ENCODE assay signal across 24 cellular contexts in genomic region chr9:100229561-100229960, GRCh38.
"Had no signal": no experiment of that assay in that cellular context is flagged by ENCODE, and none has a peak within 500 bp of the region (broad histone marks: within the 10 kb centered on the region; RNA-seq: fewer than 3 reads in every experiment).

No MANE protein-coding gene starts in this region.

- H3K4me3 ChIP-seq: gastrocnemius medialis, lung, tibial nerve, uterus had no signal

- DNase-seq: activated CD4-positive, alpha-beta memory T cell treated with anti-CD3 and anti-CD28 coated beads for 36 hours; activated CD4-positive, alpha-beta T cell treated with anti-CD3 and anti-CD28 coated beads for 36 hours; activated CD8-positive, alpha-beta memory T cell treated with anti-CD3 and anti-CD28 coated beads, Interleukin-2, amount 10 ng/mL, durations not matched to agents 7 days and 5 days; activated naive CD4-positive, alpha-beta T cell; activated naive CD8-positive, alpha-beta T cell treated with anti-CD3 and anti-CD28 coated beads for 36 hours; activated T-cell treated with anti-CD3 and anti-CD28 coated beads, Interleukin-2, amount 50 U/mL, for 1 hour; amniotic stem cell; effector CD8-positive, alpha-beta T cell; gastrocnemius medialis; head of caudate nucleus; midbrain; nucleus accumbens; retina; stimulated activated CD4-positive, alpha-beta T cell treated with anti-CD3 and anti-CD28 coated beads, Interleukin-12 subunit alpha, Interleukin-12 subunit beta, amount 100 ng/mL, for 4 hours; stimulated activated CD4-positive, alpha-beta T cell treated with anti-CD3 and anti-CD28 coated beads, Interleukin-1b, Interleukin-23, amount 100 ng/mL, for 48 hours; stimulated activated CD8-positive, alpha-beta memory T cell treated with anti-CD3 and anti-CD28 coated beads, Interleukin-4, amount 100 ng/mL, for 48 hours; stimulated activated naive CD4-positive, alpha-beta T cell treated with Interleukin-2 at 50 U/mL for 16 hours; uterus had no signal

- H3K9me3 ChIP-seq: gastrocnemius medialis, uterus had no signal

- H3K4me1 ChIP-seq: gastrocnemius medialis, tibial nerve, uterus had no signal

- ATAC-seq: activated CD4-positive, alpha-beta T cell treated with anti-CD3 and anti-CD28 coated beads for 36 hours; activated CD8-positive, alpha-beta memory T cell treated with anti-CD3 and anti-CD28 coated beads, Interleukin-2, amount 10 ng/mL, durations not matched to agents 7 days and 5 days; activated T-helper 17 cell treated with anti-CD3 and anti-CD28 coated beads, Interleukin-2, amount 50 U/mL, for 72 hours; esophagus mucosa; gastrocnemius medialis; left lobe of liver; WTC11 had no signal

- H3K36me3 ChIP-seq: uterus had no signal

- H3K27ac ChIP-seq: gastrocnemius medialis, tibial nerve, uterus had no signal

- H3K27me3 ChIP-seq: gastrocnemius medialis, tibial nerve, uterus had no signal
